8 cellular contexts compared by ENCODE assay signal in the genomic region with DNA sequence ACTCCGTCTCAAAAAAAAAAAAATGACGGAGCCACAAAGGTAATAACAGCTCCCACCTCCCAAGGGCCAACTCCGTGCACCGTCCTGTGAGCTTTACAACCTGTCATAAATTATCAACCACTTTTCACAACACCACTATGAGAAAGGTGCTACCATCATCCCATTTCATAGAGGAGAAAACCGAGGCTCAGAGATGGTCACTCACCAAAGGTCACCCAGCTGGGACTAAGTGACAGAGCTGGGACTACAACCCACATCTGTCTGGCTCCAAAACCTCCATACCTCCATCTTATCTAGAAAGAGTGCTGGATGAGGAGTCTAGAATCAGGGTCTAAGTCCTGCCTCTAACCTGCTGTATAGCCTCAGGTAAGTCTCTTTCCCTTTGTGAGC. TPM values are rescaled to one million over a fixed set of nuclear protein-coding genes. Genes with fewer than 3 reads are reported as not detected.
DNase-seq lines count a peak whose midpoint lies in the region; ATAC-seq, FAIRE-seq and TF ChIP-seq lines count a peak whose summit lies in the region.

No MANE protein-coding gene starts in this region.

- peaks cover 56 to 64% of the 10 kb centered on the region in 2 donors for H3K4me1 ChIP-seq in kidney (ENCODE audit: control insufficient read depth in 1 of 2, insufficient read depth in 1 of 2, low read depth in 1 of 2, low read length in 2 of 2)
- H3K4me1 ChIP-seq in suprapubic skin = peaks cover 95% of the 10 kb centered on the region

- peaks cover 28% of the 10 kb centered on the region for H3K36me3 Mint-ChIP-seq in activated CD4-positive, alpha-beta T cell treated with anti-CD3 and anti-CD28 coated beads for 36 hours (ENCODE audit: low read depth)
- H3K36me3 Mint-ChIP-seq in activated CD8-positive, alpha-beta T cell treated with anti-CD3 and anti-CD28 coated beads for 36 hours (ENCODE audit: low read depth) = peaks cover 34% of the 10 kb centered on the region

- peaks cover 97% of the 10 kb centered on the region for H3K4me1 Mint-ChIP-seq in activated CD4-positive, alpha-beta T cell treated with anti-CD3 and anti-CD28 coated beads for 36 hours
- H3K4me1 Mint-ChIP-seq in activated CD8-positive, alpha-beta T cell treated with anti-CD3 and anti-CD28 coated beads for 36 hours (ENCODE audit: low read depth) = peaks cover 87% of the 10 kb centered on the region

- WGBS in suprapubic skin = 87% methylated on average over 5 of the region's 5 CpGs

- H3K27ac ChIP-seq in kidney (ENCODE audit: low read depth in 2 of 2, low read length in 2 of 2) (peak overlapping the region; percentile 82 to 86), suprapubic skin (peak overlapping the region; percentile 72)

- CTCF ChIA-PET in activated CD4-positive, alpha-beta T cell treated with anti-CD3 and anti-CD28 coated beads for 36 hours (lab: Charles Lee) = interaction anchor here (0.6 to 5.5 kb wide), 11 partner anchors 9 to 116 kb away, joined by 3 to 59 read pairs (median 4); a partner anchor contains a TSS
- CTCF ChIA-PET in activated CD8-positive, alpha-beta T cell treated with anti-CD3 and anti-CD28 coated beads for 36 hours (lab: Charles Lee) = interaction anchor here (0.6 to 2.7 kb wide), 22 partner anchors 9 to 102 kb away, joined by 3 to 18 read pairs (median 4); no protein-coding TSS in a partner anchor

- no peak for FAIRE-seq in kidney (lab: Jason Lieb, UNC)

- no peak for TF ChIP-seq CTCF in activated CD8-positive, alpha-beta T cell treated with anti-CD3 and anti-CD28 coated beads for 36 hours (IDR thresholded peaks at IDR 0.05)
- TF ChIP-seq CTCF in kidney (IDR thresholded peaks at IDR 0.05; ENCODE audit: borderline replicate concordance, extremely low read depth, insufficient read depth) (no peak), suprapubic skin (IDR thresholded peaks at IDR 0.05) (no peak)

- H3K27ac Mint-ChIP-seq in activated CD4-positive, alpha-beta T cell treated with anti-CD3 and anti-CD28 coated beads for 36 hours = peak overlapping the region; percentile 97
- peak overlapping the region; percentile 96 for H3K27ac Mint-ChIP-seq in activated CD8-positive, alpha-beta T cell treated with anti-CD3 and anti-CD28 coated beads for 36 hours

- TF ChIP-seq POLR2A in suprapubic skin (IDR thresholded peaks at IDR 0.05) = no peak

- no peak for ATAC-seq in activated CD4-positive, alpha-beta T cell treated with anti-CD3 and anti-CD28 coated beads for 36 hours
- no peak for ATAC-seq in activated CD8-positive, alpha-beta T cell treated with anti-CD3 and anti-CD28 coated beads for 36 hours
- ATAC-seq in GM19328 (IDR thresholded peaks at IDR 0.05; ENCODE audit: unreplicated experiment) = no peak
- no peak for ATAC-seq in GM18861 (IDR thresholded peaks at IDR 0.05; ENCODE audit: unreplicated experiment)

- H3K4me3 Mint-ChIP-seq in activated CD4-positive, alpha-beta T cell treated with anti-CD3 and anti-CD28 coated beads for 36 hours = peak overlapping the region; percentile 80
- peak overlapping the region; percentile 76 for H3K4me3 Mint-ChIP-seq in activated CD8-positive, alpha-beta T cell treated with anti-CD3 and anti-CD28 coated beads for 36 hours

- no peaks in the 10 kb centered on the region for H3K27me3 ChIP-seq in suprapubic skin

- H3K27me3 Mint-ChIP-seq in activated CD4-positive, alpha-beta T cell treated with anti-CD3 and anti-CD28 coated beads for 36 hours = no peaks in the 10 kb centered on the region
- no peaks in the 10 kb centered on the region for H3K27me3 Mint-ChIP-seq in activated CD8-positive, alpha-beta T cell treated with anti-CD3 and anti-CD28 coated beads for 36 hours

- H3K36me3 ChIP-seq in kidney (ENCODE audit: control insufficient read depth in 1 of 2, insufficient read depth in 2 of 2, low read length in 2 of 2) = no peaks in the 10 kb centered on the region
- H3K36me3 ChIP-seq in suprapubic skin = no peaks in the 10 kb centered on the region

- intact Hi-C loops in activated CD4-positive, alpha-beta T cell treated with anti-CD3 and anti-CD28 coated beads for 36 hours (cut with DNase I, micrococcal nuclease) = loop anchor here (1.0 kb wide), 5 partner anchors 10 to 79 kb away; no protein-coding TSS in a partner anchor
- intact Hi-C loops in activated CD8-positive, alpha-beta T cell treated with anti-CD3 and anti-CD28 coated beads for 36 hours (cut with micrococcal nuclease) = no loop called here
- intact Hi-C loops in kidney (cut with DNase I) = no loop called here

- H3K9me3 ChIP-seq in kidney (ENCODE audit: control insufficient read depth in 1 of 2, low read length in 2 of 2) = no peaks in the 10 kb centered on the region
- H3K9me3 ChIP-seq in suprapubic skin = no peaks in the 10 kb centered on the region

- H3K9me3 Mint-ChIP-seq in activated CD4-positive, alpha-beta T cell treated with anti-CD3 and anti-CD28 coated beads for 36 hours (ENCODE audit: low read depth) = no peaks in the 10 kb centered on the region
- H3K9me3 Mint-ChIP-seq in activated CD8-positive, alpha-beta T cell treated with anti-CD3 and anti-CD28 coated beads for 36 hours = no peaks in the 10 kb centered on the region

- POLR2A ChIA-PET in activated CD4-positive, alpha-beta T cell treated with anti-CD3 and anti-CD28 coated beads for 36 hours (lab: Charles Lee) = interaction anchor here (0.7 to 3.2 kb wide), 8 partner anchors 9 to 53 kb away, joined by 3 to 18 read pairs (median 4); no protein-coding TSS in a partner anchor
- POLR2A ChIA-PET in activated CD8-positive, alpha-beta T cell treated with anti-CD3 and anti-CD28 coated beads for 36 hours (lab: Charles Lee) = interaction anchor here (0.6 to 6.4 kb wide), 8 partner anchors 8 to 64 kb away, joined by 3 to 57 read pairs (median 8); a partner anchor contains a TSS

- DNase-seq in activated CD4-positive, alpha-beta T cell treated with anti-CD3 and anti-CD28 coated beads for 36 hours = no peak
- no peak for DNase-seq in activated CD4-positive, alpha-beta T cell treated with anti-CD3 and anti-CD28 coated beads for 4 hours
- DNase-seq in activated CD8-positive, alpha-beta T cell treated with anti-CD3 and anti-CD28 coated beads for 36 hours = no peak
- no peak for DNase-seq in kidney
- DNase-seq in suprapubic skin (ENCODE audit: low spot score in 2 of 2) = no peak
- no peak for DNase-seq in NCI-H510A treated with DMSO at 0.1 percent for 48 hours (lab: John Stamatoyannopoulos, UW)

- H3K9ac ChIP-seq in kidney (ENCODE audit: low read length in 2 of 2) = peak overlapping the region in 1 of 2 donors; percentile 5

- H3K4me3 ChIP-seq in kidney (ENCODE audit: low read length in 2 of 2) = peak overlapping the region in 1 of 2 donors; percentile 49
- peak overlapping the region; percentile 41 for H3K4me3 ChIP-seq in suprapubic skin

- TF ChIP-seq EP300 in suprapubic skin (IDR thresholded peaks at IDR 0.05) = no peak

RNA-seq across cellular contexts. Expression of a gene that starts 43.6 kb away (rescaled TPM):
- total RNA-seq in activated CD4-positive, alpha-beta T cell treated with anti-CD3 and anti-CD28 coated beads for 36 hours = 100 to 1,000 TPM; 130 to 162 TPM
- total RNA-seq in activated CD8-positive, alpha-beta T cell treated with anti-CD3 and anti-CD28 coated beads for 36 hours = 100 to 1,000 TPM; 118 to 127 TPM
- 128 TPM for total RNA-seq in kidney
- 30.8 TPM for polyA plus RNA-seq in kidney (ENCODE audit: insufficient read depth, low read depth, low replicate concordance)
- total RNA-seq in suprapubic skin = 10 to 100 TPM; 40.8 to 64.2 (median 55.3) TPM

Comparison
In these comparisons a context has a peak if more than half of its experiments do, and no peak if none do; other contexts are left out.
1. intact Hi-C loops: an anchor here in activated CD4-positive, alpha-beta T cell treated with anti-CD3 and anti-CD28 coated beads for 36 hours (1.0 kb wide); none called in activated CD8-positive, alpha-beta T cell treated with anti-CD3 and anti-CD28 coated beads for 36 hours and kidney.